ENCODE assay signal across 24 cellular contexts in genomic region chr6:61640463-61640862, GRCh38.
"Had no signal": no experiment of that assay in that cellular context is flagged by ENCODE, and none has a peak within 500 bp of the region (broad histone marks: within the 10 kb centered on the region; RNA-seq: fewer than 3 reads in every experiment).

No MANE protein-coding gene starts in this region.

- H3K4me1 Mint-ChIP-seq: endodermal cell had no signal

- H3K4me1 ChIP-seq: colonic mucosa, esophagus muscularis mucosa, esophagus squamous epithelium, foreskin keratinocyte, gastrocnemius medialis, gastroesophageal sphincter, heart left ventricle, heart right ventricle had no signal

- H3K36me3 ChIP-seq: colonic mucosa, esophagus muscularis mucosa, esophagus squamous epithelium, gastrocnemius medialis, gastroesophageal sphincter, heart left ventricle, heart right ventricle had no signal

- H3K27me3 Mint-ChIP-seq: dendritic cell treated with granulocyte-macrophage colony-stimulating factor and Interleukin-4, amounts not matched to agents 40 ng/mL and 50 ng/mL, for 4 days; effector memory CD8-positive, alpha-beta T cell had no signal

- DNase-seq: colonic mucosa; cortex of kidney; dermis blood vessel endothelial cell; dorsolateral prefrontal cortex; effector CD4-positive, alpha-beta T cell; effector CD8-positive, alpha-beta T cell; effector memory CD4-positive, alpha-beta T cell; effector memory CD8-positive, alpha-beta T cell; endodermal cell; erythroblast; esophagus squamous epithelium; foreskin fibroblast; foreskin keratinocyte; gastrocnemius medialis; glutamatergic neuron; head of caudate nucleus; heart left ventricle; heart right ventricle had no signal

- H3K27me3 ChIP-seq: colonic mucosa, dorsolateral prefrontal cortex, esophagus muscularis mucosa, esophagus squamous epithelium, foreskin keratinocyte, gastrocnemius medialis, gastroesophageal sphincter, heart left ventricle, heart right ventricle had no signal

- H3K27ac Mint-ChIP-seq: dendritic cell treated with granulocyte-macrophage colony-stimulating factor and Interleukin-4, amounts not matched to agents 40 ng/mL and 50 ng/mL, for 4 days; effector memory CD8-positive, alpha-beta T cell; endodermal cell had no signal

- H3K4me3 ChIP-seq: colonic mucosa, coronary artery, dorsolateral prefrontal cortex, esophagus muscularis mucosa, esophagus squamous epithelium, gastrocnemius medialis, gastroesophageal sphincter, heart left ventricle, heart right ventricle had no signal

- ATAC-seq: effector memory CD8-positive, alpha-beta T cell; esophagus mucosa; foreskin keratinocyte; gastrocnemius medialis; gastroesophageal sphincter; heart left ventricle; heart right ventricle had no signal

- H3K4me3 Mint-ChIP-seq: dendritic cell treated with granulocyte-macrophage colony-stimulating factor and Interleukin-4, amounts not matched to agents 40 ng/mL and 50 ng/mL, for 4 days; effector memory CD8-positive, alpha-beta T cell; endodermal cell had no signal

- H3K9me3 ChIP-seq: colonic mucosa, esophagus muscularis mucosa, esophagus squamous epithelium, gastrocnemius medialis, gastroesophageal sphincter had no signal

- H3K27ac ChIP-seq: colonic mucosa, coronary artery, dorsolateral prefrontal cortex, epithelial cell of prostate, esophagus muscularis mucosa, esophagus squamous epithelium, foreskin keratinocyte, gastrocnemius medialis, gastroesophageal sphincter, heart left ventricle, heart right ventricle had no signal
